Comparison of ENCODE assay signal across 2 cellular contexts in the genomic region with DNA sequence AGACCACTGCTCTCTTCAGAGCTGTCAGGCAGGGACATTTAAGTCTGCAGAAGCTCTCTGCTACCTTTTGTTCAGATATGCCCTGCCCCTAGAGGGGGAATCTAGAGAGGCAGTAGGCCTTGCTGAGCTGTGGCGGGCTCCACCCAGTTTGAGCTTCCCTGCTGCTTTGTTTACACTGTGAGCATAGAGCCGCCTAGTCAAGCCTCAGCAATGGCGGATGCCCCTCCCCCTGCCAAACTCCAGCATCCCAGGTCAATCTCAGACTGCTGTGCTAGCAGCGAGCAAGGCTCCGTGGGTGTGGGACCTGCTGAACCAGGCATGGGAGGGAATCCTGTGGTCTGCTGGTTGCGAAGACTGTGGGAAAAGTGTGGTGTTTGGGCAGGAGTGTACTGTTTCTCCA.
A peak's percentile ranks its signal among the peaks of the same experiment; 100 is the strongest.
TF ChIP-seq lines count a peak whose summit lies in the region.

No MANE protein-coding gene starts in this region.

TF ChIP-seq in HEK293, 187 proteins besides CTCF, POLR2A, EP300 and RAD21 (continued from another document):
- TF ChIP-seq, protein P1, sequence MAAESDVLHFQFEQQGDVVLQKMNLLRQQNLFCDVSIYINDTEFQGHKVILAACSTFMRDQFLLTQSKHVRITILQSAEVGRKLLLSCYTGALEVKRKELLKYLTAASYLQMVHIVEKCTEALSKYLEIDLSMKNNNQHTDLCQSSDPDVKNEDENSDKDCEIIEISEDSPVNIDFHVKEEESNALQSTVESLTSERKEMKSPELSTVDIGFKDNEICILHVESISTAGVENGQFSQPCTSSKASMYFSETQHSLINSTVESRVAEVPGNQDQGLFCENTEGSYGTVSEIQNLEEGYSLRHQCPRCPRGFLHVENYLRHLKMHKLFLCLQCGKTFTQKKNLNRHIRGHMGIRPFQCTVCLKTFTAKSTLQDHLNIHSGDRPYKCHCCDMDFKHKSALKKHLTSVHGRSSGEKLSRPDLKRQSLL (tag by site-specific recombination; IDR thresholded peaks at IDR 0.05), result peak; percentile 71; the same call in 1 of the 2 replicates
- no peak for TF ChIP-seq ZNF707 (tag by site-specific recombination; IDR thresholded peaks at IDR 0.05)
- TF ChIP-seq KLF7 (tag by site-specific recombination; IDR thresholded peaks at IDR 0.05; ENCODE audit: borderline replicate concordance), result no peak
- no peak for TF ChIP-seq ZNF701 (tag by site-specific recombination; IDR thresholded peaks at IDR 0.05)
- TF ChIP-seq, protein P2, sequence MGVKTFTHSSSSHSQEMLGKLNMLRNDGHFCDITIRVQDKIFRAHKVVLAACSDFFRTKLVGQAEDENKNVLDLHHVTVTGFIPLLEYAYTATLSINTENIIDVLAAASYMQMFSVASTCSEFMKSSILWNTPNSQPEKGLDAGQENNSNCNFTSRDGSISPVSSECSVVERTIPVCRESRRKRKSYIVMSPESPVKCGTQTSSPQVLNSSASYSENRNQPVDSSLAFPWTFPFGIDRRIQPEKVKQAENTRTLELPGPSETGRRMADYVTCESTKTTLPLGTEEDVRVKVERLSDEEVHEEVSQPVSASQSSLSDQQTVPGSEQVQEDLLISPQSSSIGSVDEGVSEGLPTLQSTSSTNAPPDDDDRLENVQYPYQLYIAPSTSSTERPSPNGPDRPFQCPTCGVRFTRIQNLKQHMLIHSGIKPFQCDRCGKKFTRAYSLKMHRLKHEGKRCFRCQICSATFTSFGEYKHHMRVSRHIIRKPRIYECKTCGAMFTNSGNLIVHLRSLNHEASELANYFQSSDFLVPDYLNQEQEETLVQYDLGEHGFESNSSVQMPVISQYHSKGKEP (tag by site-specific recombination; IDR thresholded peaks at IDR 0.05), result no peak

TF ChIP-seq in WTC11, 78 proteins besides CTCF, POLR2A, EP300 and RAD21 (continued from another document):
- TF ChIP-seq, protein P3, sequence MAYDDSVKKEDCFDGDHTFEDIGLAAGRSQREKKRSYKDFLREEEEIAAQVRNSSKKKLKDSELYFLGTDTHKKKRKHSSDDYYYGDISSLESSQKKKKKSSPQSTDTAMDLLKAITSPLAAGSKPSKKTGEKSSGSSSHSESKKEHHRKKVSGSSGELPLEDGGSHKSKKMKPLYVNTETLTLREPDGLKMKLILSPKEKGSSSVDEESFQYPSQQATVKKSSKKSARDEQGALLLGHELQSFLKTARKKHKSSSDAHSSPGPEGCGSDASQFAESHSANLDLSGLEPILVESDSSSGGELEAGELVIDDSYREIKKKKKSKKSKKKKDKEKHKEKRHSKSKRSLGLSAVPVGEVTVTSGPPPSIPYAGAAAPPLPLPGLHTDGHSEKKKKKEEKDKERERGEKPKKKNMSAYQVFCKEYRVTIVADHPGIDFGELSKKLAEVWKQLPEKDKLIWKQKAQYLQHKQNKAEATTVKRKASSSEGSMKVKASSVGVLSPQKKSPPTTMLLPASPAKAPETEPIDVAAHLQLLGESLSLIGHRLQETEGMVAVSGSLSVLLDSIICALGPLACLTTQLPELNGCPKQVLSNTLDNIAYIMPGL (CRISPR knock-in tag; IDR thresholded peaks at IDR 0.05), result no peak
- TF ChIP-seq, protein P4, sequence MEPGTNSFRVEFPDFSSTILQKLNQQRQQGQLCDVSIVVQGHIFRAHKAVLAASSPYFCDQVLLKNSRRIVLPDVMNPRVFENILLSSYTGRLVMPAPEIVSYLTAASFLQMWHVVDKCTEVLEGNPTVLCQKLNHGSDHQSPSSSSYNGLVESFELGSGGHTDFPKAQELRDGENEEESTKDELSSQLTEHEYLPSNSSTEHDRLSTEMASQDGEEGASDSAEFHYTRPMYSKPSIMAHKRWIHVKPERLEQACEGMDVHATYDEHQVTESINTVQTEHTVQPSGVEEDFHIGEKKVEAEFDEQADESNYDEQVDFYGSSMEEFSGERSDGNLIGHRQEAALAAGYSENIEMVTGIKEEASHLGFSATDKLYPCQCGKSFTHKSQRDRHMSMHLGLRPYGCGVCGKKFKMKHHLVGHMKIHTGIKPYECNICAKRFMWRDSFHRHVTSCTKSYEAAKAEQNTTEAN (CRISPR knock-in tag; IDR thresholded peaks at IDR 0.05), result no peak
- peak; percentile 64; the same call in 1 of the 2 replicates for TF ChIP-seq FOXP1 (CRISPR knock-in tag; IDR thresholded peaks at IDR 0.05; ENCODE audit: borderline replicate concordance)
- TF ChIP-seq NFE2L1 (CRISPR knock-in tag; IDR thresholded peaks at IDR 0.05), result peak; percentile 25; the same call in 1 of the 2 replicates
- TF ChIP-seq, protein P5, sequence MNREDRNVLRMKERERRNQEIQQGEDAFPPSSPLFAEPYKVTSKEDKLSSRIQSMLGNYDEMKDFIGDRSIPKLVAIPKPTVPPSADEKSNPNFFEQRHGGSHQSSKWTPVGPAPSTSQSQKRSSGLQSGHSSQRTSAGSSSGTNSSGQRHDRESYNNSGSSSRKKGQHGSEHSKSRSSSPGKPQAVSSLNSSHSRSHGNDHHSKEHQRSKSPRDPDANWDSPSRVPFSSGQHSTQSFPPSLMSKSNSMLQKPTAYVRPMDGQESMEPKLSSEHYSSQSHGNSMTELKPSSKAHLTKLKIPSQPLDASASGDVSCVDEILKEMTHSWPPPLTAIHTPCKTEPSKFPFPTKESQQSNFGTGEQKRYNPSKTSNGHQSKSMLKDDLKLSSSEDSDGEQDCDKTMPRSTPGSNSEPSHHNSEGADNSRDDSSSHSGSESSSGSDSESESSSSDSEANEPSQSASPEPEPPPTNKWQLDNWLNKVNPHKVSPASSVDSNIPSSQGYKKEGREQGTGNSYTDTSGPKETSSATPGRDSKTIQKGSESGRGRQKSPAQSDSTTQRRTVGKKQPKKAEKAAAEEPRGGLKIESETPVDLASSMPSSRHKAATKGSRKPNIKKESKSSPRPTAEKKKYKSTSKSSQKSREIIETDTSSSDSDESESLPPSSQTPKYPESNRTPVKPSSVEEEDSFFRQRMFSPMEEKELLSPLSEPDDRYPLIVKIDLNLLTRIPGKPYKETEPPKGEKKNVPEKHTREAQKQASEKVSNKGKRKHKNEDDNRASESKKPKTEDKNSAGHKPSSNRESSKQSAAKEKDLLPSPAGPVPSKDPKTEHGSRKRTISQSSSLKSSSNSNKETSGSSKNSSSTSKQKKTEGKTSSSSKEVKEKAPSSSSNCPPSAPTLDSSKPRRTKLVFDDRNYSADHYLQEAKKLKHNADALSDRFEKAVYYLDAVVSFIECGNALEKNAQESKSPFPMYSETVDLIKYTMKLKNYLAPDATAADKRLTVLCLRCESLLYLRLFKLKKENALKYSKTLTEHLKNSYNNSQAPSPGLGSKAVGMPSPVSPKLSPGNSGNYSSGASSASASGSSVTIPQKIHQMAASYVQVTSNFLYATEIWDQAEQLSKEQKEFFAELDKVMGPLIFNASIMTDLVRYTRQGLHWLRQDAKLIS (CRISPR knock-in tag; IDR thresholded peaks at IDR 0.05; ENCODE audit: borderline replicate concordance), result no peak
- TF ChIP-seq RORB (CRISPR knock-in tag; IDR thresholded peaks at IDR 0.05), result no peak
- TF ChIP-seq, protein P6, sequence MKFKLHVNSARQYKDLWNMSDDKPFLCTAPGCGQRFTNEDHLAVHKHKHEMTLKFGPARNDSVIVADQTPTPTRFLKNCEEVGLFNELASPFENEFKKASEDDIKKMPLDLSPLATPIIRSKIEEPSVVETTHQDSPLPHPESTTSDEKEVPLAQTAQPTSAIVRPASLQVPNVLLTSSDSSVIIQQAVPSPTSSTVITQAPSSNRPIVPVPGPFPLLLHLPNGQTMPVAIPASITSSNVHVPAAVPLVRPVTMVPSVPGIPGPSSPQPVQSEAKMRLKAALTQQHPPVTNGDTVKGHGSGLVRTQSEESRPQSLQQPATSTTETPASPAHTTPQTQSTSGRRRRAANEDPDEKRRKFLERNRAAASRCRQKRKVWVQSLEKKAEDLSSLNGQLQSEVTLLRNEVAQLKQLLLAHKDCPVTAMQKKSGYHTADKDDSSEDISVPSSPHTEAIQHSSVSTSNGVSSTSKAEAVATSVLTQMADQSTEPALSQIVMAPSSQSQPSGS (CRISPR knock-in tag; IDR thresholded peaks at IDR 0.05; ENCODE audit: borderline replicate concordance, low read depth), result no peak
- TF ChIP-seq FOXK1 (CRISPR knock-in tag; IDR thresholded peaks at IDR 0.05), result peak; percentile 78
- no peak for TF ChIP-seq GRHL2 (CRISPR knock-in tag; IDR thresholded peaks at IDR 0.05; ENCODE audit: insufficient replicate concordance, severe bottlenecking)
- no peak for TF ChIP-seq SMAD4 (CRISPR knock-in tag; IDR thresholded peaks at IDR 0.05)
- no peak for TF ChIP-seq GTF2I (CRISPR knock-in tag; conservative IDR thresholded peaks at IDR 0.05)
- TF ChIP-seq PRRX2 (CRISPR knock-in tag; IDR thresholded peaks at IDR 0.05), result no peak
- TF ChIP-seq ZNF317 (CRISPR knock-in tag; IDR thresholded peaks at IDR 0.05; ENCODE audit: borderline replicate concordance, low read depth), result 0 out of 2 replicates have a peak, but pooled peaks have one; percentile 40
- TF ChIP-seq, protein P7, sequence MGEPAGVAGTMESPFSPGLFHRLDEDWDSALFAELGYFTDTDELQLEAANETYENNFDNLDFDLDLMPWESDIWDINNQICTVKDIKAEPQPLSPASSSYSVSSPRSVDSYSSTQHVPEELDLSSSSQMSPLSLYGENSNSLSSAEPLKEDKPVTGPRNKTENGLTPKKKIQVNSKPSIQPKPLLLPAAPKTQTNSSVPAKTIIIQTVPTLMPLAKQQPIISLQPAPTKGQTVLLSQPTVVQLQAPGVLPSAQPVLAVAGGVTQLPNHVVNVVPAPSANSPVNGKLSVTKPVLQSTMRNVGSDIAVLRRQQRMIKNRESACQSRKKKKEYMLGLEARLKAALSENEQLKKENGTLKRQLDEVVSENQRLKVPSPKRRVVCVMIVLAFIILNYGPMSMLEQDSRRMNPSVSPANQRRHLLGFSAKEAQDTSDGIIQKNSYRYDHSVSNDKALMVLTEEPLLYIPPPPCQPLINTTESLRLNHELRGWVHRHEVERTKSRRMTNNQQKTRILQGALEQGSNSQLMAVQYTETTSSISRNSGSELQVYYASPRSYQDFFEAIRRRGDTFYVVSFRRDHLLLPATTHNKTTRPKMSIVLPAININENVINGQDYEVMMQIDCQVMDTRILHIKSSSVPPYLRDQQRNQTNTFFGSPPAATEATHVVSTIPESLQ (CRISPR knock-in tag; IDR thresholded peaks at IDR 0.05), result no peak
- no peak for TF ChIP-seq KAT7 (CRISPR knock-in tag; IDR thresholded peaks at IDR 0.05; ENCODE audit: borderline replicate concordance)
